Comparison of ENCODE assay signal across 8 cellular contexts in the genomic region with DNA sequence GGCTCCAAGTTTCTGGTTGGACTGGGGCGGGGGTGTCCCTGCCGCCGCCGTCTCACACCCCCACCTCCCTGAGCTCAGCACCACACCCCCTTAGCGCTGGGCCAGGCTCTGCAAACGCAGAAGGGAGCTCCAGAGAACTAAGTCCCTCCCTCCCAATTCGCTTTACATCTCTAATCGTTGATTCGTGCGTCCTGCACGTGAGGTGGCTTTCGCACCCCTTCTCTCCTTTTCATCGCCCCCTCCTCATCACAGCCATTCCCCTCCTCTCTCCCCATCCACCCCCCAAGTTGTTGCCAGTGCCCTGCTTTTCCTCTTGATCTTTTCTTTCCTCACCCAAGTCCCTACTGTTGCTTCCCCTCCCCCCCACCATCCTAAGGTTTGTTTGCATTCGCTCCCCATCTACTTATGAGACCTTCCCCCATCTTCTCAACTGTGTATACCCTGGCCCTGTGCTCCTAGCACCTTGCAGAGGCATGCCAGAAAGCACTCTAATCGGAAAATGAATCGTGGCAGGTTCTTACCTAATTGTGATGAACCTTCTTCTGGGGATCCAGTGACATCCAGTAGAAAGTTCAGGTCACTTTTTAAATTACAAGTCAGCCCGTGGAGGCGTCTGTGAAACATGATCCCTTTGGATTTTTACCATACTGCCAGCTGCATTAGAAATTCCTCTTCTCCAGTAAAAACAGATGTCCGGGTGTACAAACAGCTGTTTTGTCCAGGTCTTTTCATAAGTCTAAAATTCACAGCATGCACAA. TPM values are rescaled to one million over a fixed set of nuclear protein-coding genes. Genes with fewer than 3 reads are reported as not detected.
DNase-seq lines count a peak whose midpoint lies in the region; ATAC-seq, FAIRE-seq and TF ChIP-seq lines count a peak whose summit lies in the region.

No MANE protein-coding gene starts in this region.

- TF ChIP-seq CTCF in OCI-LY1 (IDR thresholded peaks at IDR 0.05; ENCODE audit: low read length) (no peak), colonic mucosa (IDR thresholded peaks at IDR 0.05) (no peak)

- H3K23ac ChIP-seq in mesendoderm (ENCODE audit: low read length): no peak overlapping the region

- no peaks in the 10 kb centered on the region for H3K9me2 ChIP-seq in OCI-LY1 (ENCODE audit: low read depth, low read length)

- H3K27ac ChIP-seq in OCI-LY1 (ENCODE audit: low read depth, low read length, poor library complexity, severe bottlenecking) (peak overlapping the region; percentile 37), colonic mucosa (no peak overlapping the region), mesendoderm (ENCODE audit: low read depth, low read length) (peak overlapping the region; percentile 4)

- peak overlapping the region; percentile 86 for H3K4me3 ChIP-seq in OCI-LY1 (ENCODE audit: low read depth, low read length, poor library complexity, severe bottlenecking)
- H3K4me3 ChIP-seq in colonic mucosa: peak overlapping the region; percentile 89
- peak overlapping the region; percentile 9 for H3K4me3 ChIP-seq in mesendoderm (ENCODE audit: low read length)

- no peak overlapping the region for H4K5ac ChIP-seq in mesendoderm (ENCODE audit: low read length)

- H3K79me2 ChIP-seq in OCI-LY1 (ENCODE audit: insufficient read depth, low read length) (peaks cover 39% of the 10 kb centered on the region), mesendoderm (ENCODE audit: control insufficient read depth, insufficient read depth, low read length) (peaks cover 36% of the 10 kb centered on the region)

- intact Hi-C loops in colonic mucosa (cut with DNase I): no loop called here

- H3K56ac ChIP-seq in mesendoderm (ENCODE audit: low read length): peak overlapping the region; percentile 84

- H2BK120ac ChIP-seq in mesendoderm (ENCODE audit: low read depth, low read length): no peak overlapping the region

- H2BK5ac ChIP-seq in mesendoderm (ENCODE audit: low read length): peak overlapping the region; percentile 58

- H2BK15ac ChIP-seq in mesendoderm (replicated peaks; ENCODE audit: low read depth): no peak overlapping the region

- no CpG with 5 or more reads among the region's 19 CpGs for WGBS in mesendoderm (ENCODE audit: extremely low coverage, insufficient coverage, low lambda C conversion rate)

- H2AK5ac ChIP-seq in mesendoderm (ENCODE audit: low read length): no peak overlapping the region

- H3K9ac ChIP-seq in OCI-LY1 (ENCODE audit: low read length) (peak overlapping the region; percentile 65), colonic mucosa (ENCODE audit: low read depth in 2 of 2, low read length in 2 of 2) (peak overlapping the region; percentile 64 to 88), mesendoderm (ENCODE audit: low read length) (peak overlapping the region; percentile 61)

- H3K4ac ChIP-seq in mesendoderm (ENCODE audit: low read depth, low read length): no peak overlapping the region

- H3K18ac ChIP-seq in mesendoderm (ENCODE audit: low read length): peak overlapping the region; percentile 1

- no peaks in the 10 kb centered on the region for H3K27me3 ChIP-seq in OCI-LY1 (ENCODE audit: insufficient read depth, low read length)
- no peaks in the 10 kb centered on the region for H3K27me3 ChIP-seq in colonic mucosa
- H3K27me3 ChIP-seq in mesendoderm (ENCODE audit: insufficient read depth, low read length, poor library complexity): no peaks in the 10 kb centered on the region

- H3K79me1 ChIP-seq in mesendoderm (ENCODE audit: low read length): peaks cover 2% of the 10 kb centered on the region

- no peaks in the 10 kb centered on the region for H3K9me3 ChIP-seq in OCI-LY1 (ENCODE audit: low read length)
- no peaks in the 10 kb centered on the region for H3K9me3 ChIP-seq in colonic mucosa

- H3K4me1 ChIP-seq in OCI-LY1 (ENCODE audit: insufficient read depth, low read length, severe bottlenecking) (peaks cover 37% of the 10 kb centered on the region), colonic mucosa (no peaks in the 10 kb centered on the region), mesendoderm (ENCODE audit: control insufficient read depth, low read depth, low read length) (peaks cover 8% of the 10 kb centered on the region)

- FAIRE-seq in urothelium cell line (lab: Jason Lieb, UNC): no peak

- DNase-seq in COR-L47 (lab: John Stamatoyannopoulos, UW) (peak; percentile 94), colonic mucosa (peak; percentile 22), mesendoderm (no peak), urothelium cell line (ENCODE audit: low spot score) (peak; percentile 50)
- DNase-seq in stimulated activated CD4-positive, alpha-beta T cell treated with anti-CD3 and anti-CD28 coated beads, Interleukin-2, amount 100 ng/mL, for 24 hours: no peak

- H3K36me3 ChIP-seq in OCI-LY1 (ENCODE audit: insufficient read depth, low read length) (0 out of 2 replicates have a peak, but pooled peaks cover 7% of the 10 kb centered on the region), colonic mucosa (no peaks in the 10 kb centered on the region), mesendoderm (ENCODE audit: control insufficient read depth, insufficient read depth, low read length) (no peaks in the 10 kb centered on the region)

- 0 out of 2 replicates have a peak overlapping the region, but pooled peaks have one; percentile 2 for H2AFZ ChIP-seq in OCI-LY1 (ENCODE audit: low read length)

- no peaks in the 10 kb centered on the region for H3F3A ChIP-seq in OCI-LY1 (ENCODE audit: insufficient read depth, low read length)

- peak overlapping the region; percentile 71 for H3K4me2 ChIP-seq in OCI-LY1 (ENCODE audit: low read length)
- H3K4me2 ChIP-seq in mesendoderm (ENCODE audit: low read length): peak overlapping the region; percentile 73

- H4K20me1 ChIP-seq in OCI-LY1 (ENCODE audit: insufficient read depth, low read length): no peaks in the 10 kb centered on the region

- H4K8ac ChIP-seq in mesendoderm (ENCODE audit: low read depth, low read length): no peak overlapping the region

- peak; percentile 25 for ATAC-seq in HG03565 (IDR thresholded peaks at IDR 0.05; ENCODE audit: unreplicated experiment)
- ATAC-seq in GM19463 (IDR thresholded peaks at IDR 0.05; ENCODE audit: unreplicated experiment): no peak

RNA-seq across cellular contexts. Expression of gene ATL2, which starts 0.6 kb away (rescaled TPM):
- 10 to 100 TPM; 54.9 to 66.5 TPM for total RNA-seq in colonic mucosa
- polyA plus RNA-seq in mesendoderm (2013, experiment 1 of 2): 32.1 TPM
- 32.4 TPM for polyA plus RNA-seq in mesendoderm (2013, experiment 2 of 2)

Comparison
In these comparisons a context has a peak if more than half of its experiments do, and no peak if none do; other contexts are left out.
1. DNase-seq: peak in COR-L47 (single experiment), colonic mucosa (single experiment) and urothelium cell line (single experiment); none in mesendoderm (single experiment) and stimulated activated CD4-positive, alpha-beta T cell treated with anti-CD3 and anti-CD28 coated beads, Interleukin-2, amount 100 ng/mL, for 24 hours (0 of 2).
2. H3K4me3 ChIP-seq: peak in every context shown above with its lines; median percentile 89 in colonic mucosa; 86 in OCI-LY1; 9 in mesendoderm.
3. Peak in every context shown above with its lines, with median percentiles within 50 percentile points of each other: H3K9ac ChIP-seq.